11 cellular contexts compared by ENCODE assay signal in the genomic region with DNA sequence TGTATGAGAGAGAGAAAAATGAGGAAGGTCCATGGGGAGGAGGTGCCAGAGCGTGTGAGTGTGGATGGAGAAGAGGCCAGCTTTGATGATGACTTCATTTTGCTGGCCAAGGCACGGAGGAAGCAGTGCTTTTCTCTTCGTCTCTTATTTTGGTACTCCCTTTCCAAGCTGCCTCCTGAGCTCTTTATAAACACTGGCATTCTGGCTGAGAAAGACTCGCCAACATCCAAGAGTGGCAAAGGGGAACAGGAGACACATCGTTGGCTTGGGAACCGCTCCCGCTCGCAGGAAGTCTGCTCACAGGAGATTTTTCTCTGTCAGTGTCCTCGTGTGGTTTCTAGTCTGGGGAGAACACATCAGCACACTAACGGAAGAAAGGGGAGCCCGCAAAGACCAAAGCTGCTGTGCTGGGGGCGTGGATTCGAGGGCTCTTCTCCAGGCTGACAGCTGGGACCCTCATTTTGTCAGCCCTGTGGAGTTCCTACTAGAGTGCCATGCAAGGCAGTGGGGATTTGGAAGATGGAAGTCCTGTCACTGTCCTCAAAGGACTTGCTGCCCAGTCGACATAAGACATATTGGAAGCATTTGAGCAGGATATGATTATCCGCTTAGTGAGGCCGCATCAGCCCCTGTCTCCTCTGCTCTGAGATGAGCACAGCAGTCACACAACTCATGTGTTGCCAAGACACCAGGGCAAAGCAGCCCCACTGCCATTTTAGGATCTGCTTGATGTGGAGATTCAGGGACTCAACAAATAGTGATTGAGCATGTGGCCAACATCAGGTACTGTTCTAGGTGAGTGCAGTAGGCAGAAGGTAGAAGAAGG. TPM values are rescaled to one million over a fixed set of nuclear protein-coding genes. Genes with fewer than 3 reads are reported as not detected.
A peak's percentile ranks its signal among the peaks of the same experiment; 100 is the strongest.
DNase-seq lines count a peak whose midpoint lies in the region; ATAC-seq and TF ChIP-seq lines count a peak whose summit lies in the region.
"Had no signal": no experiment of that assay in that cellular context is flagged by ENCODE, and none has a peak within 500 bp of the region (broad histone marks: within the 10 kb centered on the region; RNA-seq: fewer than 3 reads in every experiment).

No MANE protein-coding gene starts in this region.

- peaks cover 31% of the 10 kb centered on the region for H3K4me1 Mint-ChIP-seq in activated T-cell treated with anti-CD3 and anti-CD28 coated beads, Interleukin-2, amount 50 U/mL, for 72 hours (ENCODE audit: low read depth)
- peaks cover 18% of the 10 kb centered on the region for H3K4me1 Mint-ChIP-seq in activated CD4-positive, alpha-beta memory T cell treated with anti-CD3 and anti-CD28 coated beads for 36 hours (ENCODE audit: low read depth)

- no peak for TF ChIP-seq CTCF in ascending aorta (IDR thresholded peaks at IDR 0.05)

- H3K27me3 ChIP-seq in ascending aorta, result no peaks in the 10 kb centered on the region

- peaks cover 2 to 23% of the 10 kb centered on the region in 2 donors for H3K4me1 ChIP-seq in ascending aorta

- peak overlapping the region; percentile 10 for H3K27ac Mint-ChIP-seq in activated T-cell treated with anti-CD3 and anti-CD28 coated beads, Interleukin-2, amount 50 U/mL, for 72 hours
- no peak overlapping the region for H3K27ac Mint-ChIP-seq in activated CD4-positive, alpha-beta memory T cell treated with anti-CD3 and anti-CD28 coated beads for 36 hours

- H3K36me3 Mint-ChIP-seq in activated T-cell treated with anti-CD3 and anti-CD28 coated beads, Interleukin-2, amount 50 U/mL, for 72 hours (ENCODE audit: insufficient read depth in 2 of 2), result no peaks in the 10 kb centered on the region
- H3K36me3 Mint-ChIP-seq in activated CD4-positive, alpha-beta memory T cell treated with anti-CD3 and anti-CD28 coated beads for 36 hours, result no peaks in the 10 kb centered on the region

- H3K9me3 Mint-ChIP-seq in activated T-cell treated with anti-CD3 and anti-CD28 coated beads, Interleukin-2, amount 50 U/mL, for 72 hours, result no peaks in the 10 kb centered on the region
- no peaks in the 10 kb centered on the region for H3K9me3 Mint-ChIP-seq in activated CD4-positive, alpha-beta memory T cell treated with anti-CD3 and anti-CD28 coated beads for 36 hours

- peak overlapping the region; percentile 8 to 41 for H3K4me3 Mint-ChIP-seq in activated T-cell treated with anti-CD3 and anti-CD28 coated beads, Interleukin-2, amount 50 U/mL, for 72 hours
- no peak overlapping the region for H3K4me3 Mint-ChIP-seq in activated CD4-positive, alpha-beta memory T cell treated with anti-CD3 and anti-CD28 coated beads for 36 hours

- H3K36me3 ChIP-seq in ascending aorta, result no peaks in the 10 kb centered on the region

- no peak for DNase-seq in activated T-cell treated with anti-CD3 and anti-CD28 coated beads, Interleukin-2, amount 50 U/mL, for 72 hours
- no peak for DNase-seq in activated T-cell treated with anti-CD3 and anti-CD28 coated beads, Interleukin-2, amount 50 U/mL, for 48 hours
- DNase-seq in ascending aorta (ENCODE audit: low spot score in 2 of 2), result no peak
- peak; percentile 83 for DNase-seq in medulla oblongata (ENCODE audit: extremely low spot score)
- peak; percentile 67 for DNase-seq in ureter (ENCODE audit: low spot score)
- no peak for DNase-seq in activated CD4-positive, alpha-beta memory T cell treated with anti-CD3 and anti-CD28 coated beads for 36 hours
- DNase-seq: activated CD4-positive, alpha-beta T cell treated with anti-CD3 and anti-CD28 coated beads for 1 hour had no signal

- POLR2A ChIA-PET in activated CD4-positive, alpha-beta memory T cell treated with anti-CD3 and anti-CD28 coated beads for 36 hours (lab: Charles Lee), result interaction anchor here (0.6 to 0.7 kb wide), 2 partner anchors 209 to 1546 kb away, joined by 3 read pairs; no protein-coding TSS in a partner anchor

- H3K27ac ChIP-seq in ascending aorta, result peak overlapping the region; percentile 36 to 60

- intact Hi-C loops in ascending aorta (cut with DNase I), result no loop called here
- intact Hi-C loops in activated CD4-positive, alpha-beta memory T cell treated with anti-CD3 and anti-CD28 coated beads for 36 hours (cut with micrococcal nuclease), result no loop called here

- no peaks in the 10 kb centered on the region for H3K9me3 ChIP-seq in ascending aorta

- CTCF ChIA-PET in activated CD4-positive, alpha-beta memory T cell treated with anti-CD3 and anti-CD28 coated beads for 36 hours (lab: Charles Lee), result interaction anchor here (1.3 kb wide), 1 partner anchor 107 kb away, joined by 3 read pairs; no protein-coding TSS in a partner anchor

- no peak overlapping the region for H3K4me3 ChIP-seq in ascending aorta

- peak; percentile 28 to 55 for ATAC-seq in activated T-cell treated with anti-CD3 and anti-CD28 coated beads, Interleukin-2, amount 50 U/mL, for 72 hours (replicated peaks in 1 of 2)
- no peak for ATAC-seq in HG02759 (IDR thresholded peaks at IDR 0.05; ENCODE audit: unreplicated experiment)
- ATAC-seq in GM18867 (IDR thresholded peaks at IDR 0.05; ENCODE audit: unreplicated experiment), result no peak

- no peaks in the 10 kb centered on the region for H3K27me3 Mint-ChIP-seq in activated T-cell treated with anti-CD3 and anti-CD28 coated beads, Interleukin-2, amount 50 U/mL, for 72 hours (ENCODE audit: low read depth)
- H3K27me3 Mint-ChIP-seq in activated CD4-positive, alpha-beta memory T cell treated with anti-CD3 and anti-CD28 coated beads for 36 hours, result no peaks in the 10 kb centered on the region

RNA-seq across cellular contexts. Expression of gene SEMA4B, which starts 8.0 kb away (rescaled TPM):
- 10 to 100 TPM; 14.2 to 15.5 TPM for total RNA-seq in activated T-cell treated with anti-CD3 and anti-CD28 coated beads, Interleukin-2, amount 50 U/mL, for 72 hours
- 51.2 TPM for total RNA-seq in ascending aorta
- total RNA-seq in ureter, result 183 TPM
- total RNA-seq in activated CD4-positive, alpha-beta memory T cell treated with anti-CD3 and anti-CD28 coated beads for 36 hours, result 10 to 100 TPM; 13.1 to 16.7 TPM

RNA-seq across cellular contexts. Expression of gene CIB1, which starts 40.6 kb away (rescaled TPM):
- 100 to 1,000 TPM; 135 to 136 TPM for total RNA-seq in activated T-cell treated with anti-CD3 and anti-CD28 coated beads, Interleukin-2, amount 50 U/mL, for 72 hours
- 50.9 TPM for total RNA-seq in ascending aorta
- total RNA-seq in ureter, result 104 TPM
- 100 to 1,000 TPM; 162 to 170 TPM for total RNA-seq in activated CD4-positive, alpha-beta memory T cell treated with anti-CD3 and anti-CD28 coated beads for 36 hours

RNA-seq across cellular contexts. Expression of gene GDPGP1, which starts 40.8 kb away (rescaled TPM):
- total RNA-seq in activated T-cell treated with anti-CD3 and anti-CD28 coated beads, Interleukin-2, amount 50 U/mL, for 72 hours, result 1 to 10 TPM; 5.8 to 7.0 TPM
- total RNA-seq in ascending aorta (2.2 TPM), ureter (16.9 TPM)
- total RNA-seq in activated CD4-positive, alpha-beta memory T cell treated with anti-CD3 and anti-CD28 coated beads for 36 hours, result 1 to 10 TPM; 8.0 to 9.2 TPM

RNA-seq across cellular contexts. Expression of gene TTLL13, which starts 56.2 kb away (rescaled TPM):
- 1 to 10 TPM in 1 of 2 donors, under 1 TPM in 1; 0.24 to 1.9 TPM for total RNA-seq in activated T-cell treated with anti-CD3 and anti-CD28 coated beads, Interleukin-2, amount 50 U/mL, for 72 hours
- not detected for total RNA-seq in ascending aorta
- total RNA-seq in ureter, result 0.36 TPM
- under 1 TPM; 0.55 to 0.73 TPM for total RNA-seq in activated CD4-positive, alpha-beta memory T cell treated with anti-CD3 and anti-CD28 coated beads for 36 hours
- total RNA-seq: epithelial cell of proximal tubule, M059J had no signal

Comparison
In these comparisons a context has a peak if more than half of its experiments do, and no peak if none do; other contexts are left out.
1. ATAC-seq: peak in activated T-cell treated with anti-CD3 and anti-CD28 coated beads, Interleukin-2, amount 50 U/mL, for 72 hours (2 of 2); none in HG02759 (single experiment) and GM18867 (single experiment).
2. DNase-seq: peak in medulla oblongata (single experiment) and ureter (single experiment); none in activated T-cell treated with anti-CD3 and anti-CD28 coated beads, Interleukin-2, amount 50 U/mL, for 72 hours (0 of 2), activated T-cell treated with anti-CD3 and anti-CD28 coated beads, Interleukin-2, amount 50 U/mL, for 48 hours (0 of 2), ascending aorta (0 of 2) and activated CD4-positive, alpha-beta memory T cell treated with anti-CD3 and anti-CD28 coated beads for 36 hours (single experiment).